1 cellular context compared by ENCODE assay signal in the genomic region with DNA sequence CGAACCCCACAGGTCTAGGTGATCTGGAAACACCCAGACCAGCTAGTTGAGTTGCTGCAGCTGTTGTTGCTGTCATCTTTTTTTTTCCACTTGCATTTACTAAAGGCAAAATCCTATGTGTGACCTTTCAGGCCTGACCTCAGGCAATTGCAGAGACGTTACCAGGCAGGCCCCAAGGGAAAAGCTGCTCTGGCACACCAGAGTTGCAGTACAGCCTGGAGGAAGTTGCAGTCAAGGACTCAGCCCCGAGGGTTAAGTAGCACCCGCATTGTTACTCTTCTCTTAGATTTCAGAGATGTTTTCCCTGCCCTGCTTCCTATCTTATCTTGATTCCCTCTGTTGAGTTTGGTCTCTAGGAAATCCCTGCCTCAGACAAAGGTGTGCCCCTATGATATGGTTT.
TF ChIP-seq lines count a peak whose summit lies in the region.

No MANE protein-coding gene starts in this region.

TF ChIP-seq in WTC11, 78 proteins besides CTCF, POLR2A, EP300 and RAD21 (continued from another document):
- TF ChIP-seq E2F5 (CRISPR knock-in tag; IDR thresholded peaks at IDR 0.05) (no peak), TEAD1 (CRISPR knock-in tag; IDR thresholded peaks at IDR 0.05) (no peak), NFE2L1 (CRISPR knock-in tag; IDR thresholded peaks at IDR 0.05) (no peak), AR (CRISPR knock-in tag; IDR thresholded peaks at IDR 0.05) (no peak), ZNF396 (CRISPR knock-in tag; IDR thresholded peaks at IDR 0.05; ENCODE audit: borderline replicate concordance) (no peak), NR2C2 (CRISPR knock-in tag; IDR thresholded peaks at IDR 0.05) (no peak), ZMAT4 (CRISPR knock-in tag; IDR thresholded peaks at IDR 0.05) (no peak)
- TF ChIP-seq, protein P1, sequence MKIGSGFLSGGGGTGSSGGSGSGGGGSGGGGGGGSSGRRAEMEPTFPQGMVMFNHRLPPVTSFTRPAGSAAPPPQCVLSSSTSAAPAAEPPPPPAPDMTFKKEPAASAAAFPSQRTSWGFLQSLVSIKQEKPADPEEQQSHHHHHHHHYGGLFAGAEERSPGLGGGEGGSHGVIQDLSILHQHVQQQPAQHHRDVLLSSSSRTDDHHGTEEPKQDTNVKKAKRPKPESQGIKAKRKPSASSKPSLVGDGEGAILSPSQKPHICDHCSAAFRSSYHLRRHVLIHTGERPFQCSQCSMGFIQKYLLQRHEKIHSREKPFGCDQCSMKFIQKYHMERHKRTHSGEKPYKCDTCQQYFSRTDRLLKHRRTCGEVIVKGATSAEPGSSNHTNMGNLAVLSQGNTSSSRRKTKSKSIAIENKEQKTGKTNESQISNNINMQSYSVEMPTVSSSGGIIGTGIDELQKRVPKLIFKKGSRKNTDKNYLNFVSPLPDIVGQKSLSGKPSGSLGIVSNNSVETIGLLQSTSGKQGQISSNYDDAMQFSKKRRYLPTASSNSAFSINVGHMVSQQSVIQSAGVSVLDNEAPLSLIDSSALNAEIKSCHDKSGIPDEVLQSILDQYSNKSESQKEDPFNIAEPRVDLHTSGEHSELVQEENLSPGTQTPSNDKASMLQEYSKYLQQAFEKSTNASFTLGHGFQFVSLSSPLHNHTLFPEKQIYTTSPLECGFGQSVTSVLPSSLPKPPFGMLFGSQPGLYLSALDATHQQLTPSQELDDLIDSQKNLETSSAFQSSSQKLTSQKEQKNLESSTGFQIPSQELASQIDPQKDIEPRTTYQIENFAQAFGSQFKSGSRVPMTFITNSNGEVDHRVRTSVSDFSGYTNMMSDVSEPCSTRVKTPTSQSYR (CRISPR knock-in tag; IDR thresholded peaks at IDR 0.05): no peak
